ENCODE assay signal across 1 cellular context in genomic region chr22:23775779-23776375, GRCh38.
TF ChIP-seq lines count a peak whose summit lies in the region.

No MANE protein-coding gene starts in this region.

TF ChIP-seq in GM12878, 131 proteins besides CTCF, POLR2A, EP300 and RAD21:
- TF ChIP-seq IRF4 (IDR thresholded peaks at IDR 0.05; ENCODE audit: low read depth, low read length) = no peak
- no peak for TF ChIP-seq SMAD1 (IDR thresholded peaks at IDR 0.05; ENCODE audit: low read depth, partially characterized antibody)
- TF ChIP-seq ETV6 (conservative IDR thresholded peaks at IDR 0.05 in 1 of 2, IDR thresholded peaks at IDR 0.05 in 1 of 2; ENCODE audit: borderline replicate concordance in 1 of 2, low read depth in 1 of 2) = no peak
- TF ChIP-seq E4F1 (IDR thresholded peaks at IDR 0.05; ENCODE audit: borderline replicate concordance, partially characterized antibody) = no peak
- no peak for TF ChIP-seq SREBF2 (IDR thresholded peaks at IDR 0.05; ENCODE audit: low read length)
- TF ChIP-seq YBX1 (IDR thresholded peaks at IDR 0.05) = no peak
- TF ChIP-seq FOS (IDR thresholded peaks at IDR 0.05; ENCODE audit: borderline replicate concordance, extremely low read depth, insufficient read length) = no peak
- no peak for TF ChIP-seq STAT1 (conservative IDR thresholded peaks at IDR 0.05)
- TF ChIP-seq FOXK2 (IDR thresholded peaks at IDR 0.05) = no peak
- no peak for TF ChIP-seq CEBPZ (IDR thresholded peaks at IDR 0.05; ENCODE audit: low read depth, low read length)
- no peak for TF ChIP-seq TBL1XR1 (IDR thresholded peaks at IDR 0.05; ENCODE audit: low read depth, low read length)
